In genomic region chrX:133984857-133985163, GRCh38 we compare ENCODE assay signal across 11 cellular contexts. TPM values are rescaled to one million over a fixed set of nuclear protein-coding genes. Genes with fewer than 3 reads are reported as not detected.
DNase-seq lines count a peak whose midpoint lies in the region; ATAC-seq and TF ChIP-seq lines count a peak whose summit lies in the region.
"Had no signal": no experiment of that assay in that cellular context is flagged by ENCODE, and none has a peak within 500 bp of the region (broad histone marks: within the 10 kb centered on the region; RNA-seq: fewer than 3 reads in every experiment).

No MANE protein-coding gene starts in this region.

- no peak overlapping the region for H3K18ac ChIP-seq in H9 (ENCODE audit: insufficient read length, low read depth, low read length)

- no peak overlapping the region for H2BK120ac ChIP-seq in H9 (ENCODE audit: low read depth, low read length, poor library complexity, severe bottlenecking)

- no peaks in the 10 kb centered on the region for H3K79me1 ChIP-seq in H9 (ENCODE audit: insufficient read depth, low read depth, low read length, poor library complexity, severe bottlenecking)

- H3K4me1 Mint-ChIP-seq in H9: peaks cover 64 to 73% of the 10 kb centered on the region in 2 experiments
- peaks cover 1% of the 10 kb centered on the region for H3K4me1 Mint-ChIP-seq in activated T-helper 2 cell treated with anti-CD3 and anti-CD28 coated beads, Interferon-gamma antibody, Interleukin-2, Interleukin-4, amounts not matched to agents 10 μg/mL and 5 μg/mL and 100 μg/mL, durations not matched to agents 14 hours and 24 hours and 36 hours (ENCODE audit: low read depth)

- peak overlapping the region; percentile 48 for H3K4me3 ChIP-seq in iPS-18c (ENCODE audit: insufficient read depth, low read depth, low read length)
- H3K4me3 ChIP-seq in smooth muscle cell: peak overlapping the region; percentile 52

- H3K9ac ChIP-seq in H9 (ENCODE audit: extremely low read depth, insufficient read length, low read length) (no peak overlapping the region), smooth muscle cell (ENCODE audit: low read depth) (no peak overlapping the region)

- no peak overlapping the region for H2AK5ac ChIP-seq in H9 (ENCODE audit: insufficient read length, low read length)

- WGBS in H9 (ENCODE audit: extremely low coverage, insufficient read length, low lambda C conversion rate): no CpG with 5 or more reads among the region's 16 CpGs
- 49% methylated on average over 16 of the region's 16 CpGs for WGBS in smooth muscle cell (ENCODE audit: low lambda C conversion rate)

- DNase-seq in H9: peak; percentile 27
- DNase-seq in activated T-helper 2 cell treated with anti-CD3 and anti-CD28 coated beads, Interferon-gamma antibody, Interleukin-2, Interleukin-4, amounts not matched to agents 10 μg/mL and 5 μg/mL and 100 μg/mL, durations not matched to agents 14 hours and 24 hours and 36 hours (ENCODE audit: low spot score): no peak
- DNase-seq in smooth muscle cell (lab: John Stamatoyannopoulos, UW; ENCODE audit: unreplicated experiment): no peak
- no peak for DNase-seq in stimulated activated CD4-positive, alpha-beta T cell treated with anti-CD3 and anti-CD28 coated beads, Interleukin-4, amount 100 ng/mL, for 24 hours
- DNase-seq: GF-D8, MM.1S had no signal

- no peak overlapping the region for H3K14ac ChIP-seq in H9 (ENCODE audit: insufficient read depth, low read length)

- H3K4me3 Mint-ChIP-seq in H9: peak overlapping the region; percentile 73 to 86
- H3K4me3 Mint-ChIP-seq in activated T-helper 2 cell treated with anti-CD3 and anti-CD28 coated beads, Interferon-gamma antibody, Interleukin-2, Interleukin-4, amounts not matched to agents 10 μg/mL and 5 μg/mL and 100 μg/mL, durations not matched to agents 14 hours and 24 hours and 36 hours (ENCODE audit: low read depth): peak overlapping the region; percentile 5
- H3K4me3 Mint-ChIP-seq: activated B cell treated with CpG ODN at 0.5 μM for 24 hours had no signal

- no peaks in the 10 kb centered on the region for H3K36me3 ChIP-seq in smooth muscle cell (ENCODE audit: low read depth)

- H3K4me1 ChIP-seq in H9 (ENCODE audit: insufficient read depth, low read length): peaks cover 19% of the 10 kb centered on the region; the same call in 1 of the 2 replicates
- H3K4me1 ChIP-seq in smooth muscle cell (ENCODE audit: low read depth): peaks cover 11% of the 10 kb centered on the region

- H3K4me2 ChIP-seq in H9 (ENCODE audit: insufficient read depth, insufficient read length, low read length) (peak overlapping the region; percentile 83), smooth muscle cell (peak overlapping the region; percentile 89)

- H3K23ac ChIP-seq in H9 (ENCODE audit: insufficient read length, low read depth, low read length): no peak overlapping the region

- H3K27me3 ChIP-seq in H9 (ENCODE audit: insufficient read depth, low read length) (peaks cover 10% of the 10 kb centered on the region; the same call in 1 of the 2 replicates), smooth muscle cell (ENCODE audit: low read depth) (no peaks in the 10 kb centered on the region)

- no peak overlapping the region for H2BK12ac ChIP-seq in H9 (ENCODE audit: insufficient read length, low read depth, low read length)

- H3K27ac Mint-ChIP-seq in H9: no peak overlapping the region
- no peak overlapping the region for H3K27ac Mint-ChIP-seq in activated T-helper 2 cell treated with anti-CD3 and anti-CD28 coated beads, Interferon-gamma antibody, Interleukin-2, Interleukin-4, amounts not matched to agents 10 μg/mL and 5 μg/mL and 100 μg/mL, durations not matched to agents 14 hours and 24 hours and 36 hours
- H3K27ac Mint-ChIP-seq: activated B cell treated with CpG ODN at 0.5 μM for 24 hours; CD8-positive, alpha-beta memory T cell had no signal

- no peaks in the 10 kb centered on the region; a peak in 1 of 7 replicates for H3K36me3 Mint-ChIP-seq in H9 (ENCODE audit: insufficient read depth in 1 of 3, low read depth in 3 of 3)
- H3K36me3 Mint-ChIP-seq in activated T-helper 2 cell treated with anti-CD3 and anti-CD28 coated beads, Interferon-gamma antibody, Interleukin-2, Interleukin-4, amounts not matched to agents 10 μg/mL and 5 μg/mL and 100 μg/mL, durations not matched to agents 14 hours and 24 hours and 36 hours (ENCODE audit: low read depth): no peaks in the 10 kb centered on the region
- H3K36me3 Mint-ChIP-seq: CD8-positive, alpha-beta memory T cell had no signal

- H3K79me2 ChIP-seq in H9 (ENCODE audit: insufficient read depth, low read length): no peaks in the 10 kb centered on the region
- H3K79me2 ChIP-seq in smooth muscle cell (ENCODE audit: low read depth): no peaks in the 10 kb centered on the region

- H3K9me3 ChIP-seq in H9 (ENCODE audit: control insufficient read depth, low read depth, low read length) (no peaks in the 10 kb centered on the region), iPS-18c (ENCODE audit: control insufficient read depth, insufficient read depth, low read length) (peaks cover 7% of the 10 kb centered on the region), smooth muscle cell (replicated peaks; ENCODE audit: low read depth) (no peaks in the 10 kb centered on the region)

- no peak overlapping the region for H3K56ac ChIP-seq in H9 (ENCODE audit: insufficient read length, low read depth, low read length)

- TF ChIP-seq CTCF in H9 (conservative IDR thresholded peaks at IDR 0.05) (no peak), smooth muscle cell (IDR thresholded peaks at IDR 0.05; ENCODE audit: borderline replicate concordance, insufficient read depth, poor library complexity, severe bottlenecking) (no peak)

- H2AFZ ChIP-seq in H9 (ENCODE audit: low read length) (no peak overlapping the region), smooth muscle cell (ENCODE audit: low read depth) (no peak overlapping the region)

- no peak overlapping the region for H4K8ac ChIP-seq in H9 (replicated peaks; ENCODE audit: insufficient read length, low read depth, low read length)

- H3K23me2 ChIP-seq in H9 (ENCODE audit: insufficient read length, low read depth, low read length, poor library complexity, severe bottlenecking): peaks cover 19% of the 10 kb centered on the region

- intact Hi-C loops in activated T-helper 2 cell treated with anti-CD3 and anti-CD28 coated beads, Interferon-gamma antibody, Interleukin-2, Interleukin-4, amounts not matched to agents 10 μg/mL and 5 μg/mL and 100 μg/mL, durations not matched to agents 14 hours and 24 hours and 36 hours (cut with micrococcal nuclease): no loop called here

- no peak overlapping the region for H4K91ac ChIP-seq in H9 (ENCODE audit: insufficient read length, low read depth, low read length)

- no peak overlapping the region for H2BK15ac ChIP-seq in H9 (ENCODE audit: low read depth, low read length)

- no peak overlapping the region for H2BK20ac ChIP-seq in H9 (ENCODE audit: low read depth, low read length, poor library complexity, severe bottlenecking)

- H3K9me3 Mint-ChIP-seq in H9: no peaks in the 10 kb centered on the region; a peak in 1 of 5 replicates
- no peaks in the 10 kb centered on the region for H3K9me3 Mint-ChIP-seq in activated T-helper 2 cell treated with anti-CD3 and anti-CD28 coated beads, Interferon-gamma antibody, Interleukin-2, Interleukin-4, amounts not matched to agents 10 μg/mL and 5 μg/mL and 100 μg/mL, durations not matched to agents 14 hours and 24 hours and 36 hours
- H3K9me3 Mint-ChIP-seq: activated B cell treated with CpG ODN at 0.5 μM for 24 hours; CD8-positive, alpha-beta memory T cell had no signal

- H3K27ac ChIP-seq in H9 (ENCODE audit: insufficient read length, low read depth, low read length) (no peak overlapping the region), smooth muscle cell (ENCODE audit: low read depth) (no peak overlapping the region)

- H3K27me3 Mint-ChIP-seq in H9 (ENCODE audit: low read depth): peaks cover 29% of the 10 kb centered on the region
- peaks cover 45% of the 10 kb centered on the region for H3K27me3 Mint-ChIP-seq in activated T-helper 2 cell treated with anti-CD3 and anti-CD28 coated beads, Interferon-gamma antibody, Interleukin-2, Interleukin-4, amounts not matched to agents 10 μg/mL and 5 μg/mL and 100 μg/mL, durations not matched to agents 14 hours and 24 hours and 36 hours (ENCODE audit: low read depth)

- H3T11ph ChIP-seq in H9 (ENCODE audit: low read length): no peak overlapping the region

- H2BK5ac ChIP-seq in H9 (ENCODE audit: insufficient read length, low read length): no peak overlapping the region

- no peak for ATAC-seq in HG03439 (IDR thresholded peaks at IDR 0.05; ENCODE audit: unreplicated experiment)
- no peak for ATAC-seq in HG02885 (IDR thresholded peaks at IDR 0.05; ENCODE audit: poor library complexity, unreplicated experiment)

- H4K20me1 ChIP-seq in H9 (ENCODE audit: control insufficient read depth, insufficient read depth, insufficient read length) (no peaks in the 10 kb centered on the region), smooth muscle cell (ENCODE audit: low read depth) (no peaks in the 10 kb centered on the region)

- H3F3A ChIP-seq in smooth muscle cell (ENCODE audit: low read depth): no peaks in the 10 kb centered on the region

- no peak overlapping the region for H4K5ac ChIP-seq in H9 (ENCODE audit: insufficient read length, low read depth, low read length)

- no peak overlapping the region for H3K4ac ChIP-seq in H9 (ENCODE audit: low read depth, low read length)

RNA-seq across cellular contexts. Expression of gene GPC3, which starts 0.6 kb away (rescaled TPM):
- total RNA-seq in H9 (2021) (106 and 108 TPM in 2 replicates), smooth muscle cell (120 and 155 TPM in 2 replicates)
- total RNA-seq in activated T-helper 2 cell treated with anti-CD3 and anti-CD28 coated beads, Interferon-gamma antibody, Interleukin-2, Interleukin-4, amounts not matched to agents 10 μg/mL and 5 μg/mL and 100 μg/mL, durations not matched to agents 14 hours and 24 hours and 36 hours: 0.25 and 0.37 TPM in 2 replicates
- polyA plus RNA-seq in smooth muscle cell: 161 and 191 TPM in 2 replicates
- total RNA-seq: activated B cell treated with CpG ODN at 0.5 μM for 24 hours; CD8-positive, alpha-beta memory T cell had no signal
- polyA plus RNA-seq: CD8-positive, alpha-beta memory T cell had no signal

Comparison
In these comparisons a context has a peak if more than half of its experiments do, and no peak if none do; other contexts are left out.
1. RNA of gene GPC3, which starts 0.6 kb away (total RNA-seq): 120 to 155 TPM in smooth muscle cell and 106 to 108 TPM in H9; 0.25 to 0.37 TPM in activated T-helper 2 cell treated with anti-CD3 and anti-CD28 coated beads, Interferon-gamma antibody, Interleukin-2, Interleukin-4, amounts not matched to agents 10 μg/mL and 5 μg/mL and 100 μg/mL, durations not matched to agents 14 hours and 24 hours and 36 hours; every median in the first group is over 10 times any median in the second.